10 cellular contexts compared by ENCODE assay signal in genomic region chr9:6893350-6894131, GRCh38.
A peak's percentile ranks its signal among the peaks of the same experiment; 100 is the strongest.
DNase-seq lines count a peak whose midpoint lies in the region; ATAC-seq lines count a peak whose summit lies in the region.
"Had no signal": no experiment of that assay in that cellular context is flagged by ENCODE, and none has a peak within 500 bp of the region (broad histone marks: within the 10 kb centered on the region; RNA-seq: fewer than 3 reads in every experiment).

No MANE protein-coding gene starts in this region.

- no peaks in the 10 kb centered on the region for H3K9me3 ChIP-seq in MG63

- H3K4me1 Mint-ChIP-seq in stimulated activated naive B cell treated with anti-CD40 and anti-IgM and Interleukin-4, amounts not matched to agents 10 μg/mL and 1 μg/mL and 100 μg/mL, for 72 hours = peaks cover 38 to 50% of the 10 kb centered on the region in 2 donors

- H3K27ac Mint-ChIP-seq in stimulated activated naive B cell treated with anti-CD40 and anti-IgM and Interleukin-4, amounts not matched to agents 10 μg/mL and 1 μg/mL and 100 μg/mL, for 72 hours = peak overlapping the region; percentile 10
- H3K27ac Mint-ChIP-seq: nephron progenitor cell had no signal

- peak; percentile 19 for DNase-seq in NCI-H146 (lab: John Stamatoyannopoulos, UW)
- no peak for DNase-seq in NCI-H146 treated with DMSO at 0.1 percent for 48 hours (lab: John Stamatoyannopoulos, UW; ENCODE audit: unreplicated experiment)
- DNase-seq in stimulated activated naive B cell treated with anti-CD40 and anti-IgM and Interleukin-4, amounts not matched to agents 10 μg/mL and 1 μg/mL and 100 μg/mL, for 72 hours = no peak
- DNase-seq in MG63 = no peak
- DNase-seq in kidney tubule cell (ENCODE audit: low spot score) = no peak
- DNase-seq in NCI-H2107 treated with DMSO at 0.1 percent for 48 hours (lab: John Stamatoyannopoulos, UW; ENCODE audit: unreplicated experiment) = no peak
- DNase-seq: nephron progenitor cell, SW 1271 had no signal

- H3K27me3 Mint-ChIP-seq in stimulated activated naive B cell treated with anti-CD40 and anti-IgM and Interleukin-4, amounts not matched to agents 10 μg/mL and 1 μg/mL and 100 μg/mL, for 72 hours = no peaks in the 10 kb centered on the region

- H3K27me3 ChIP-seq in MG63 = no peaks in the 10 kb centered on the region

- ATAC-seq in GM21825 (IDR thresholded peaks at IDR 0.05; ENCODE audit: unreplicated experiment) (peak; percentile 33), HG03439 (IDR thresholded peaks at IDR 0.05; ENCODE audit: unreplicated experiment) (peak; percentile 27)
- peak; percentile 30 to 60 for ATAC-seq in stimulated activated naive B cell treated with anti-CD40 and anti-IgM and Interleukin-4, amounts not matched to agents 10 μg/mL and 1 μg/mL and 100 μg/mL, for 72 hours (replicated peaks)

- H3K36me3 Mint-ChIP-seq in stimulated activated naive B cell treated with anti-CD40 and anti-IgM and Interleukin-4, amounts not matched to agents 10 μg/mL and 1 μg/mL and 100 μg/mL, for 72 hours = peaks cover 36 to 47% of the 10 kb centered on the region in 2 donors

- no peaks in the 10 kb centered on the region for H3K36me3 ChIP-seq in MG63

- peak overlapping the region in 1 of 2 donors; percentile 56 for H3K4me3 Mint-ChIP-seq in stimulated activated naive B cell treated with anti-CD40 and anti-IgM and Interleukin-4, amounts not matched to agents 10 μg/mL and 1 μg/mL and 100 μg/mL, for 72 hours
- H3K4me3 Mint-ChIP-seq: nephron progenitor cell had no signal

- no peak overlapping the region for H3K4me3 ChIP-seq in MG63

- no peaks in the 10 kb centered on the region for H3K9me3 Mint-ChIP-seq in stimulated activated naive B cell treated with anti-CD40 and anti-IgM and Interleukin-4, amounts not matched to agents 10 μg/mL and 1 μg/mL and 100 μg/mL, for 72 hours
- H3K9me3 Mint-ChIP-seq: nephron progenitor cell had no signal
